In genomic region chr7:111075498-111075897, GRCh38 we compare ENCODE assay signal across 9 cellular contexts. TPM values are rescaled to one million over a fixed set of nuclear protein-coding genes. Genes with fewer than 3 reads are reported as not detected.
"Had no signal": no experiment of that assay in that cellular context is flagged by ENCODE, and none has a peak within 500 bp of the region (broad histone marks: within the 10 kb centered on the region; RNA-seq: fewer than 3 reads in every experiment).

No MANE protein-coding gene starts in this region.

- DNase-seq: foreskin keratinocyte; head of caudate nucleus; left colon; SHP77; stimulated activated CD4-positive, alpha-beta T cell treated with anti-CD3 and anti-CD28 coated beads, Interleukin-2, amount 100 ng/mL, for 48 hours; T-helper 17 cell had no signal

- ATAC-seq: left colon, T-helper 17 cell had no signal

- H3K27me3 Mint-ChIP-seq: T-helper 17 cell had no signal

- H3K4me3 Mint-ChIP-seq: nephron, T-helper 17 cell had no signal

- H3K9me3 Mint-ChIP-seq: nephron had no signal

- H3K27ac Mint-ChIP-seq: T-helper 17 cell had no signal

RNA-seq across cellular contexts. Expression of gene LRRN3, which starts 15.4 kb away (rescaled TPM):
- total RNA-seq: endothelial cell of umbilical vein, foreskin keratinocyte, pulmonary artery endothelial cell had no signal
